In genomic region chr2:181444654-181445053, GRCh38 we compare ENCODE assay signal across 18 cellular contexts.
"Had no signal": no experiment of that assay in that cellular context is flagged by ENCODE, and none has a peak within 500 bp of the region (broad histone marks: within the 10 kb centered on the region; RNA-seq: fewer than 3 reads in every experiment).

No MANE protein-coding gene starts in this region.

- H3K4me3 ChIP-seq: adrenal gland, lung, sigmoid colon, tibial artery had no signal

- ATAC-seq: activated CD4-positive, alpha-beta T cell treated with anti-CD3 and anti-CD28 coated beads for 36 hours; left lobe of liver; stimulated activated naive B cell treated with anti-CD40 and anti-IgM and Interleukin-4, amounts not matched to agents 10 μg/mL and 1 μg/mL and 100 μg/mL, for 72 hours; WTC11 had no signal

- H3K27me3 Mint-ChIP-seq: activated CD4-positive, alpha-beta T cell treated with anti-CD3 and anti-CD28 coated beads for 36 hours; activated naive CD4-positive, alpha-beta T cell treated with anti-CD3 and anti-CD28 coated beads, Interleukin-2, amount 10 ng/mL, durations not matched to agents 7 days and 5 days; activated T-cell treated with anti-CD3 and anti-CD28 coated beads, Interleukin-2, amount 50 U/mL, for 24 hours; stimulated activated naive B cell treated with anti-CD40 and anti-IgM and Interleukin-4, amounts not matched to agents 10 μg/mL and 1 μg/mL and 100 μg/mL, for 72 hours had no signal

- H3K27me3 ChIP-seq: adrenal gland, sigmoid colon, tibial artery had no signal

- H3K36me3 Mint-ChIP-seq: stimulated activated naive B cell treated with anti-CD40 and anti-IgM and Interleukin-4, amounts not matched to agents 10 μg/mL and 1 μg/mL and 100 μg/mL, for 72 hours; WTC11 had no signal

- H3K4me1 Mint-ChIP-seq: WTC11 had no signal

- H3K9me3 ChIP-seq: adrenal gland, sigmoid colon, tibial artery had no signal

- H3K4me3 Mint-ChIP-seq: activated CD4-positive, alpha-beta T cell treated with anti-CD3 and anti-CD28 coated beads for 36 hours; activated naive CD4-positive, alpha-beta T cell treated with anti-CD3 and anti-CD28 coated beads, Interleukin-2, amount 10 ng/mL, durations not matched to agents 7 days and 5 days; nephron; WTC11 had no signal

- H3K27ac ChIP-seq: adrenal gland, sigmoid colon, tibial artery had no signal

- H3K4me1 ChIP-seq: adrenal gland, sigmoid colon, tibial artery had no signal

- H3K27ac Mint-ChIP-seq: activated CD4-positive, alpha-beta T cell treated with anti-CD3 and anti-CD28 coated beads for 36 hours; activated naive CD4-positive, alpha-beta T cell treated with anti-CD3 and anti-CD28 coated beads, Interleukin-2, amount 10 ng/mL, durations not matched to agents 7 days and 5 days; activated T-cell treated with anti-CD3 and anti-CD28 coated beads, Interleukin-2, amount 50 U/mL, for 24 hours; nephron; stimulated activated naive B cell treated with anti-CD40 and anti-IgM and Interleukin-4, amounts not matched to agents 10 μg/mL and 1 μg/mL and 100 μg/mL, for 72 hours; WTC11 had no signal

- H3K9me3 Mint-ChIP-seq: activated T-cell treated with anti-CD3 and anti-CD28 coated beads, Interleukin-2, amount 50 U/mL, for 24 hours; nephron; stimulated activated naive B cell treated with anti-CD40 and anti-IgM and Interleukin-4, amounts not matched to agents 10 μg/mL and 1 μg/mL and 100 μg/mL, for 72 hours; WTC11 had no signal

- DNase-seq: activated CD4-positive, alpha-beta T cell treated with anti-CD3 and anti-CD28 coated beads for 36 hours; activated CD4-positive, alpha-beta T cell treated with anti-CD3 and anti-CD28 coated beads, Interleukin-2, amount 50 U/mL, for 48 hours; activated effector memory CD4-positive, alpha-beta T cell treated with Interleukin-2 at 50 U/mL for 16 hours; activated naive CD4-positive, alpha-beta T cell treated with anti-CD3 and anti-CD28 coated beads, Interleukin-2, amount 10 ng/mL, durations not matched to agents 7 days and 5 days; activated T-cell treated with anti-CD3 and anti-CD28 coated beads, Interleukin-2, amount 50 U/mL, for 24 hours; adrenal gland; cerebellar nuclear complex; cortex of kidney; hypothalamus; sigmoid colon; stimulated activated CD4-positive, alpha-beta T cell treated with anti-CD3 and anti-CD28 coated beads, Interleukin-4, amount 100 ng/mL, for 4 hours; stimulated activated naive B cell treated with anti-CD40 and anti-IgM and Interleukin-4, amounts not matched to agents 10 μg/mL and 1 μg/mL and 100 μg/mL, for 72 hours; substantia nigra; tibial artery had no signal

- H3K36me3 ChIP-seq: adrenal gland, sigmoid colon, tibial artery had no signal
